In genomic region chr13:29743229-29743786, GRCh38 we compare ENCODE assay signal across 15 cellular contexts.
DNase-seq lines count a peak whose midpoint lies in the region; ATAC-seq and TF ChIP-seq lines count a peak whose summit lies in the region.
"Had no signal": no experiment of that assay in that cellular context is flagged by ENCODE, and none has a peak within 500 bp of the region (broad histone marks: within the 10 kb centered on the region; RNA-seq: fewer than 3 reads in every experiment).

No MANE protein-coding gene starts in this region.

- H4K8ac ChIP-seq in neuronal stem cell (ENCODE audit: low read depth, low read length), result no peak overlapping the region

- no peak overlapping the region for H3K23ac ChIP-seq in neuronal stem cell (ENCODE audit: low read depth, low read length, poor library complexity)

- H3K27ac ChIP-seq in neuronal stem cell (replicated peaks; ENCODE audit: low read length), result no peak overlapping the region
- H3K27ac ChIP-seq: BLaER1 treated with 17β-estradiol and CSF1 and Interleukin-3, amounts not matched to agents 10 nM and 100 nM had no signal

- no peak overlapping the region for H2BK5ac ChIP-seq in neuronal stem cell (ENCODE audit: low read length)

- no peak overlapping the region for H2BK15ac ChIP-seq in neuronal stem cell (ENCODE audit: low read length)

- H3K4me1 ChIP-seq in neuronal stem cell (ENCODE audit: control insufficient read depth in 2 of 2, insufficient read depth in 1 of 2, low read depth in 1 of 2, low read length in 2 of 2), result no peaks in the 10 kb centered on the region
- H3K4me1 ChIP-seq: BLaER1 treated with 17β-estradiol and CSF1 and Interleukin-3, amounts not matched to agents 10 nM and 100 nM had no signal

- H3K27me3 ChIP-seq in neuronal stem cell (ENCODE audit: control insufficient read depth in 3 of 3, insufficient read depth in 3 of 3, low read depth in 1 of 3, low read length in 3 of 3), result no peaks in the 10 kb centered on the region
- H3K27me3 ChIP-seq: BLaER1 treated with 17β-estradiol and CSF1 and Interleukin-3, amounts not matched to agents 10 nM and 100 nM had no signal

- H3K4me3 ChIP-seq in AG04449 (ENCODE audit: low read depth, low read length), result no peak overlapping the region; the same call in 1 of the 2 replicates
- H3K4me3 ChIP-seq in neuronal stem cell (ENCODE audit: low read length in 2 of 2), result no peak overlapping the region
- H3K4me3 ChIP-seq: BLaER1 treated with 17β-estradiol and CSF1 and Interleukin-3, amounts not matched to agents 10 nM and 100 nM had no signal

- no peak overlapping the region for H4K91ac ChIP-seq in neuronal stem cell (ENCODE audit: low read depth, low read length, poor library complexity)

- H3K36me3 ChIP-seq in neuronal stem cell (replicated peaks in 1 of 2; ENCODE audit: control insufficient read depth in 2 of 2, insufficient read depth in 2 of 2, low read length in 2 of 2), result no peaks in the 10 kb centered on the region
- H3K36me3 ChIP-seq: BLaER1 treated with 17β-estradiol and CSF1 and Interleukin-3, amounts not matched to agents 10 nM and 100 nM had no signal

- H3K9ac ChIP-seq in neuronal stem cell (ENCODE audit: low read depth, low read length, poor library complexity), result no peak overlapping the region
- H3K9ac ChIP-seq: BLaER1 treated with 17β-estradiol and CSF1 and Interleukin-3, amounts not matched to agents 10 nM and 100 nM had no signal

- no peaks in the 10 kb centered on the region for H3K79me1 ChIP-seq in neuronal stem cell (ENCODE audit: low read depth, low read length)

- no peak overlapping the region for H3K18ac ChIP-seq in neuronal stem cell (ENCODE audit: low read length)

- CTCF ChIA-PET in AG04449 (lab: Yijun Ruan, JAX), result interaction anchor here (0.8 to 2.3 kb wide), 3 partner anchors 9 to 236 kb away, joined by 4 to 7 read pairs (median 5); no protein-coding TSS in a partner anchor

- WGBS in neuronal stem cell (ENCODE audit: extremely low coverage in 2 of 2, insufficient read length in 2 of 2, insufficient replicate concordance in 1 of 2), 2 donors, result no CpG with 5 or more reads among the region's 15 CpGs

- no peak overlapping the region for H2BK120ac ChIP-seq in neuronal stem cell (ENCODE audit: low read depth, low read length)

- no peak overlapping the region for H3K4ac ChIP-seq in neuronal stem cell (ENCODE audit: low read length)

- H2AFZ ChIP-seq in neuronal stem cell (ENCODE audit: low read length), result peak overlapping the region; percentile 65

- H3K14ac ChIP-seq in neuronal stem cell (ENCODE audit: low read length), result no peak overlapping the region

- no peak overlapping the region for H2BK12ac ChIP-seq in neuronal stem cell (ENCODE audit: low read length)

- no peak for TF ChIP-seq CTCF in AG04449 (IDR thresholded peaks at IDR 0.05; ENCODE audit: insufficient read depth, low read length, missing control alignments)

- ATAC-seq in GM19467 (IDR thresholded peaks at IDR 0.05; ENCODE audit: unreplicated experiment), result no peak
- ATAC-seq: activated CD4-positive, CD25-positive, alpha-beta regulatory T cell treated with anti-CD3 and anti-CD28 coated beads, Interleukin-2, amount 50 U/mL, for 24 hours; esophagus mucosa; PC-3 had no signal

- H3K9me3 ChIP-seq in neuronal stem cell (replicated peaks in 1 of 2; ENCODE audit: control insufficient read depth in 2 of 2, insufficient read depth in 1 of 2, low read depth in 1 of 2, low read length in 2 of 2), result no peaks in the 10 kb centered on the region
- H3K9me3 ChIP-seq: BLaER1 treated with 17β-estradiol and CSF1 and Interleukin-3, amounts not matched to agents 10 nM and 100 nM had no signal

- DNase-seq in AG04449 (ENCODE audit: low read depth, low spot score), result peak; percentile 56
- DNase-seq in NCI-H69 (lab: John Stamatoyannopoulos, UW), result peak; percentile 78
- peak; percentile 91 for DNase-seq in fibroblast of peridontal ligament (ENCODE audit: extremely low read depth)
- DNase-seq in neuronal stem cell (ENCODE audit: low spot score), result no peak
- DNase-seq in NCI-H2227 treated with DMSO at 0.1 percent for 48 hours (lab: John Stamatoyannopoulos, UW), result no peak
- no peak for DNase-seq in iPS-NIHi11 (ENCODE audit: low spot score)
- DNase-seq in NCI-H187 (lab: John Stamatoyannopoulos, UW), result no peak
- DNase-seq: activated naive CD4-positive, alpha-beta T cell treated with Interleukin-2 at 50 U/mL for 16 hours; NCI-H1105 treated with DMSO at 0.1 percent for 48 hours; PC-3; stimulated activated CD4-positive, alpha-beta T cell treated with anti-CD3 and anti-CD28 coated beads, Interleukin-4, amount 100 ng/mL, for 24 hours had no signal

- H3K4me2 ChIP-seq in neuronal stem cell (ENCODE audit: insufficient read depth, low read length, poor library complexity, severe bottlenecking), result no peak overlapping the region
- H3K4me2 ChIP-seq: BLaER1 treated with 17β-estradiol and CSF1 and Interleukin-3, amounts not matched to agents 10 nM and 100 nM had no signal

- POLR2A ChIA-PET in AG04449 (lab: Yijun Ruan, JAX), result no interaction called here

- no peak overlapping the region for H2AK5ac ChIP-seq in neuronal stem cell (ENCODE audit: low read depth, low read length)

Comparison
In these comparisons a context has a peak if more than half of its experiments do, and no peak if none do; other contexts are left out.
1. DNase-seq: peak in AG04449 (single experiment), NCI-H69 (single experiment) and fibroblast of peridontal ligament (single experiment); none in neuronal stem cell (single experiment), NCI-H2227 treated with DMSO at 0.1 percent for 48 hours (single experiment), iPS-NIHi11 (single experiment) and NCI-H187 (0 of 2).